15 cellular contexts compared by ENCODE assay signal in the genomic region with DNA sequence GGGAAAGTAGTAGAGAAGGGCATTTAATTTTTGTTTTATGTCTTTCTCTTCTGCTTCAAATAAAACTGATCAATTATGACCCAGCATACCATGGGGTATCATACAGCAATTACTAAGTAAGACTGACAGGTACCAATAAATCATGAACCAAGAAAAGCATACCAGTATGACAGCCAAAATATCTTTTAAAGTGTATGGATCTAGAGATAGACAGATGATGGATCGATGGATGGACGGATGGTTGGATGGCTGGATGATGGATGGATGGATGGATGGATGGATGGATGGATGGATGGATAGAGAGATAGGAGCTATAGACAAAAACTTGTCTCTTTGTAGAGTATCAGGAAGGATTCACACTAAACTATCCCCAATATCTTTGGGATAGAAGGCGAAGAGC. TPM values are rescaled to one million over a fixed set of nuclear protein-coding genes. Genes with fewer than 3 reads are reported as not detected.
DNase-seq lines count a peak whose midpoint lies in the region; ATAC-seq, FAIRE-seq and TF ChIP-seq lines count a peak whose summit lies in the region.
"Had no signal": no experiment of that assay in that cellular context is flagged by ENCODE, and none has a peak within 500 bp of the region (broad histone marks: within the 10 kb centered on the region; RNA-seq: fewer than 3 reads in every experiment).

No MANE protein-coding gene starts in this region.

- no peaks in the 10 kb centered on the region for H3K36me3 ChIP-seq in K562 (ENCODE audit: control insufficient read depth, insufficient read depth, low read length)
- H3K36me3 ChIP-seq: adrenal gland, gastrocnemius medialis, stomach had no signal

- POLR2A ChIA-PET in CD4-positive, alpha-beta T cell (lab: Charles Lee) = interaction anchor here (0.6 to 3.0 kb wide), 4 partner anchors 12 to 355 kb away, joined by 3 to 43 read pairs (median 5); a partner anchor contains a TSS
- POLR2A ChIA-PET in K562 (lab: Yijun Ruan, JAX) = no interaction called here

- no peaks in the 10 kb centered on the region for H3K79me2 ChIP-seq in K562 (ENCODE audit: control insufficient read depth, insufficient read depth, low read length)
- H3K79me2 ChIP-seq: parathyroid adenoma had no signal

- H3K4me1 ChIP-seq in K562 (replicated peaks in 1 of 2; ENCODE audit: control insufficient read depth in 2 of 2, insufficient read depth in 2 of 2, low read length in 2 of 2) = peaks cover 4 to 7% of the 10 kb centered on the region in 2 experiments; a peak in 1 of 5 replicates
- H3K4me1 ChIP-seq: parathyroid adenoma had no signal

- TF ChIP-seq RAD21 in K562 (CRISPR knock-in tag; conservative IDR thresholded peaks at IDR 0.05 in 1 of 2, IDR thresholded peaks at IDR 0.05 in 1 of 2) = no peak

- CTCF ChIA-PET in CD4-positive, alpha-beta T cell (lab: Charles Lee) = no interaction called here
- CTCF ChIA-PET in K562 (lab: Yijun Ruan, JAX; ENCODE audit: low intra/inter-chr PET ratio) = no interaction called here

- BruUV-seq in K562 (replicated peaks; lab: Mats Ljungman, UMichigan) = no TSS peak

- H3K9ac ChIP-seq in K562 (ENCODE audit: insufficient read depth in 1 of 2, low read depth in 2 of 2, low read length in 2 of 2) = no peak overlapping the region
- H3K9ac ChIP-seq: parathyroid adenoma had no signal

- DNase-seq in CD4-positive, alpha-beta T cell = no peak
- no peak for DNase-seq in HFFc6
- no peak for DNase-seq in K562 (ENCODE audit: extremely low read depth in 1 of 4, low spot score in 3 of 4)
- DNase-seq in neural crest cell (ENCODE audit: low read depth, low spot score) = no peak
- no peak for DNase-seq in NCI-H345 treated with DMSO at 0.1 percent for 48 hours (lab: John Stamatoyannopoulos, UW; ENCODE audit: unreplicated experiment)
- DNase-seq in GM20000 (ENCODE audit: low spot score) = no peak
- DNase-seq: activated CD4-positive, CD25-positive, alpha-beta regulatory T cell treated with anti-CD3 and anti-CD28 coated beads, Interleukin-2, amount 50 U/mL, for 72 hours; gastrocnemius medialis; NCI-H1105 treated with DMSO at 0.1 percent for 48 hours; NCI-H526 treated with DMSO at 0.1 percent for 48 hours; stomach had no signal

- TF ChIP-seq EP300 in K562 (IDR thresholded peaks at IDR 0.05; ENCODE audit: low read length) = no peak

- no peak overlapping the region for H3K27ac ChIP-seq in CD4-positive, alpha-beta T cell (ENCODE audit: low read depth, low read length)
- no peak overlapping the region for H3K27ac ChIP-seq in K562 (ENCODE audit: extremely low read depth, low read depth, low read length)
- H3K27ac ChIP-seq: parathyroid adenoma had no signal

- no peaks in the 10 kb centered on the region for H3K27me3 ChIP-seq in CD4-positive, alpha-beta T cell (ENCODE audit: control insufficient read depth, insufficient read depth, low read length)
- H3K27me3 ChIP-seq in K562 (ENCODE audit: control insufficient read depth in 2 of 2, insufficient read depth in 2 of 2, low read length in 2 of 2) = no peaks in the 10 kb centered on the region
- H3K27me3 ChIP-seq: adrenal gland, gastrocnemius medialis, SJSA1, stomach had no signal

- H3K4me2 ChIP-seq in K562 (ENCODE audit: insufficient read depth, low read length) = no peak overlapping the region

- H4K20me1 ChIP-seq in K562 (replicated peaks; ENCODE audit: control insufficient read depth, insufficient read depth, low read length) = no peaks in the 10 kb centered on the region

- H3K9me3 Mint-ChIP-seq in CD4-positive, alpha-beta T cell = no peaks in the 10 kb centered on the region
- peaks cover 5% of the 10 kb centered on the region; the same call in 1 of the 2 replicates for H3K9me3 Mint-ChIP-seq in HFFc6
- H3K9me3 Mint-ChIP-seq in neural crest cell = peaks cover 3% of the 10 kb centered on the region

- peak overlapping the region; percentile 99 for H3K4me3 Mint-ChIP-seq in CD4-positive, alpha-beta T cell
- peak overlapping the region; percentile 92 for H3K4me3 Mint-ChIP-seq in HFFc6
- peak overlapping the region; percentile 17 for H3K4me3 Mint-ChIP-seq in neural crest cell

- 65% methylated on average over 3 of the region's 3 CpGs for WGBS in K562 (ENCODE audit: insufficient coverage, low coverage, missing lambda C conversion rate)

- no peak for FAIRE-seq in K562 (lab: Jason Lieb, UNC)

- H2AFZ ChIP-seq in K562 (ENCODE audit: low read depth, low read length) = no peak overlapping the region

- H3K36me3 Mint-ChIP-seq in CD4-positive, alpha-beta T cell (ENCODE audit: low read depth) = peaks cover 39% of the 10 kb centered on the region
- H3K36me3 Mint-ChIP-seq in HFFc6 (ENCODE audit: low read depth) = peaks cover 19% of the 10 kb centered on the region
- H3K36me3 Mint-ChIP-seq in neural crest cell (ENCODE audit: low read depth) = peaks cover 3% of the 10 kb centered on the region

- TF ChIP-seq POLR2A in K562 (conservative IDR thresholded peaks at IDR 0.05) = no peak

- H3K9me3 ChIP-seq in CD4-positive, alpha-beta T cell (ENCODE audit: control insufficient read depth, low read length) = no peaks in the 10 kb centered on the region
- 0 out of 2 replicates have a peak, but pooled peaks cover 2% of the 10 kb centered on the region for H3K9me3 ChIP-seq in K562 (replicated peaks; ENCODE audit: control insufficient read depth, insufficient read depth, low read depth, low read length)
- H3K9me3 ChIP-seq: adrenal gland, gastrocnemius medialis, stomach had no signal

- TF ChIP-seq CTCF in CD4-positive, alpha-beta T cell (IDR thresholded peaks at IDR 0.05) = no peak
- TF ChIP-seq CTCF in HFFc6 (IDR thresholded peaks at IDR 0.05) (no peak), K562 (IDR thresholded peaks at IDR 0.05 in 2 of 3, conservative IDR thresholded peaks at IDR 0.05 in 1 of 3; ENCODE audit: insufficient read depth in 2 of 3, low read depth in 1 of 3, low read length in 3 of 3) (no peak), neural crest cell (conservative IDR thresholded peaks at IDR 0.05) (no peak), GM20000 (IDR thresholded peaks at IDR 0.05; ENCODE audit: extremely low read depth, missing control alignments) (no peak)

- no peaks in the 10 kb centered on the region for H3K27me3 Mint-ChIP-seq in CD4-positive, alpha-beta T cell
- H3K27me3 Mint-ChIP-seq in HFFc6 (ENCODE audit: insufficient read depth) (peaks cover 3% of the 10 kb centered on the region), neural crest cell (ENCODE audit: low read depth) (peaks cover 2% of the 10 kb centered on the region)

- H3K4me1 Mint-ChIP-seq in CD4-positive, alpha-beta T cell (ENCODE audit: low read depth) = peaks cover 92% of the 10 kb centered on the region
- H3K4me1 Mint-ChIP-seq in HFFc6 (ENCODE audit: low read depth) (peaks cover 83% of the 10 kb centered on the region), neural crest cell (peaks cover 8% of the 10 kb centered on the region)

- H3K27ac Mint-ChIP-seq in CD4-positive, alpha-beta T cell = peak overlapping the region; percentile 97
- H3K27ac Mint-ChIP-seq in HFFc6 = peak overlapping the region; percentile 98
- H3K27ac Mint-ChIP-seq in neural crest cell (ENCODE audit: unreplicated experiment) = no peak overlapping the region

- no peaks in the 10 kb centered on the region for H3K9me1 ChIP-seq in K562 (ENCODE audit: control insufficient read depth, insufficient read depth, low read length)

- no peak for ATAC-seq in CD4-positive, alpha-beta T cell (ENCODE audit: poor library complexity)
- ATAC-seq in K562 = no peak
- no peak for ATAC-seq in GM21786 (IDR thresholded peaks at IDR 0.05; ENCODE audit: unreplicated experiment)
- ATAC-seq: gastrocnemius medialis had no signal

- in situ Hi-C loops in K562 (cut with MboI) = no loop called here

- intact Hi-C loops in CD4-positive, alpha-beta T cell (cut with DNase I, micrococcal nuclease) = loop anchor here (1.0 to 10.0 kb wide), 4 partner anchors 16 to 1138 kb away; a partner anchor contains a TSS
- intact Hi-C loops in K562 (cut with micrococcal nuclease) = no loop called here

- H3K4me3 ChIP-seq in K562 = no peak overlapping the region

RNA-seq across cellular contexts. Expression of a gene that starts 1.4 kb away (rescaled TPM):
- total RNA-seq in CD4-positive, alpha-beta T cell = 10 to 100 TPM; 29.3 to 29.6 TPM
- total RNA-seq in HFFc6 (2021; fragmentation: NEBNext Ultra II Directional; extraction: Animal tissue kit (Norgen Biotek cat#: 25700)) = 10 to 100 TPM; 19.4 to 27.2 (median 23.7) TPM
- total RNA-seq in K562 (2011; cell fraction: chromatin; rRNA removed; ENCODE audit: low replicate concordance) = 1.5 and 3.8 TPM in 2 replicates
- total RNA-seq in K562 (2011; cell fraction: nucleolus; rRNA removed) = 0.50 and 1.1 TPM in 2 replicates
- 1.9 and 2.1 TPM in 2 replicates for total RNA-seq in K562 (2011; cell fraction: nucleoplasm; rRNA removed)
- 1.2 and 2.0 TPM in 2 replicates for total RNA-seq in K562 (2014; rRNA removed)
- 2.9 and 3.9 TPM in 2 replicates for total RNA-seq in K562 (2014; rRNA removed; fragmentation: Illumina TruSeq; extraction: Trizol)
- 2.8 and 3.3 TPM in 2 replicates for total RNA-seq in K562 (2015; rRNA removed; fragmentation: Illumina TruSeq; extraction: Trizol)
- total RNA-seq in K562 (2021) = 2.3 and 2.6 TPM in 2 replicates
- 0.24 and 0.40 TPM in 2 replicates for polyA plus RNA-seq in K562 (2011; rRNA removed)
- 0.09 and 0.22 TPM in 2 replicates for polyA plus RNA-seq in K562 (2011; cell fraction: cytosol; rRNA removed)
- polyA plus RNA-seq in K562 (2011; cell fraction: nucleus; rRNA removed) = 0.23 and 0.29 TPM in 2 replicates
- 2.3 and 7.1 TPM in 2 replicates for polyA plus RNA-seq in K562 (2012)
- polyA plus RNA-seq in K562 (2014; fragmentation: Illumina TruSeq; extraction: Trizol) = 2.9 and 3.0 TPM in 2 replicates
- polyA plus RNA-seq in K562 (2014; fragmentation: Nextera tagmentation; extraction: Ambion mirVana) = 1 to 10 TPM; 1.3 to 2.5 TPM
- polyA plus RNA-seq in K562 (2014; rRNA removed) = 1.8 and 3.0 TPM in 2 replicates
- polyA minus RNA-seq in K562 (2011; rRNA and poly(A)+ RNA removed) = 0.24 and 0.35 TPM in 2 replicates
- polyA minus RNA-seq in K562 (2011; cell fraction: cytosol; rRNA and poly(A)+ RNA removed) = not detected in 2 replicates
- polyA minus RNA-seq in K562 (2011; cell fraction: nucleus; rRNA and poly(A)+ RNA removed) = 0.11 and 0.40 TPM in 2 replicates
- 1.6 and 3.2 TPM in 2 replicates for total RNA-seq in neural crest cell

RNA-seq across cellular contexts. Expression of a gene that starts 18.0 kb away (rescaled TPM):
- total RNA-seq in CD4-positive, alpha-beta T cell = under 1 TPM; 0.49 to 0.78 TPM
- total RNA-seq in HFFc6 (2021; fragmentation: NEBNext Ultra II Directional; extraction: Animal tissue kit (Norgen Biotek cat#: 25700)) = 100 to 1,000 TPM in 4 of 6 experiments, 10 to 100 TPM in 2; 72.6 to 163 (median 149) TPM
- not detected in 2 replicates for total RNA-seq in K562 (2011; cell fraction: chromatin; rRNA removed; ENCODE audit: low replicate concordance)
- not detected in 2 replicates for total RNA-seq in K562 (2011; cell fraction: nucleolus; rRNA removed)
- total RNA-seq in K562 (2011; cell fraction: nucleoplasm; rRNA removed) = not detected in 2 replicates
- 0.09 TPM in 1 of 2 replicates, not detected in the other for total RNA-seq in K562 (2014; rRNA removed)
- not detected in 2 replicates for total RNA-seq in K562 (2014; rRNA removed; fragmentation: Illumina TruSeq; extraction: Trizol)
- not detected in 2 replicates for total RNA-seq in K562 (2015; rRNA removed; fragmentation: Illumina TruSeq; extraction: Trizol)
- 0.35 and 0.89 TPM in 2 replicates for total RNA-seq in K562 (2021)
- 0.03 TPM in 1 of 2 replicates, not detected in the other for polyA plus RNA-seq in K562 (2011; rRNA removed)
- 0.03 TPM in 1 of 2 replicates, not detected in the other for polyA plus RNA-seq in K562 (2011; cell fraction: cytosol; rRNA removed)
- 0.31 TPM in 1 of 2 replicates, not detected in the other for polyA plus RNA-seq in K562 (2011; cell fraction: nucleus; rRNA removed)
- polyA plus RNA-seq in K562 (2012) = 0.12 and 0.33 TPM in 2 replicates
- polyA plus RNA-seq in K562 (2014; fragmentation: Illumina TruSeq; extraction: Trizol) = not detected in 2 replicates
- under 1 TPM; 0.01 to 0.18 TPM for polyA plus RNA-seq in K562 (2014; fragmentation: Nextera tagmentation; extraction: Ambion mirVana)
- polyA plus RNA-seq in K562 (2014; rRNA removed) = 0.01 TPM in 1 of 2 replicates, not detected in the other
- polyA minus RNA-seq in K562 (2011; rRNA and poly(A)+ RNA removed) = 0.11 TPM in 1 of 2 replicates, not detected in the other
- polyA minus RNA-seq in K562 (2011; cell fraction: cytosol; rRNA and poly(A)+ RNA removed) = 0.73 TPM in 1 of 2 replicates, not detected in the other
- polyA minus RNA-seq in K562 (2011; cell fraction: nucleus; rRNA and poly(A)+ RNA removed) = 0.27 TPM in 1 of 2 replicates, not detected in the other
- total RNA-seq in neural crest cell = 58.7 and 63.6 TPM in 2 replicates

Comparison
In these comparisons a context has a peak if more than half of its experiments do, and no peak if none do; other contexts are left out.
1. H3K4me3 Mint-ChIP-seq: peak in every context shown above with its lines; median percentile 99 in CD4-positive, alpha-beta T cell; 92 in HFFc6; 17 in neural crest cell.
2. RNA of a gene that starts 18.0 kb away (total RNA-seq): 72.6 to 163 TPM in HFFc6 and 58.7 to 63.6 TPM in neural crest cell; 0.49 to 0.78 TPM in CD4-positive, alpha-beta T cell and 0.09 to 0.89 TPM in K562; every median in the first group is over 10 times any median in the second.